In the genomic region with DNA sequence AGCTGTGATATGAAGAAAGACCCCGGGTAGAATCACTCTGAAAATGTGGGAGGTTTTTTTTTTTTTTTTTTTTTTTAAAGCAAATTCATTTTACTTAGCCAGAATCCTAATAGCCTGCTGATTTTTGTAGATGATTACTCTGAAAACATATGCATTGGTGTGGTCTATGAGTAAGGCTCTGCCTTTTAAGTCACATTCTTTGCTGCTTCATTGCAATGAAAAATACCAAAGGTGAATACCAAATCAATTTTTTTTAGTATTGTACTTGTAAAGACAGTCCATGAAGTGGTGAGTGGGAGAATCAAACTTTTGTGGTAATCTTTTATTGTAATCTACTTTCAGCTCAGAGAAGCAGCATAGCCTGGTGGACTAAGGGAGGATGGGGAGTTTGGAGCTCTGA, we compare ENCODE assay signal across 18 cellular contexts.
DNase-seq lines count a peak whose midpoint lies in the region; ATAC-seq and TF ChIP-seq lines count a peak whose summit lies in the region.
"Had no signal": no experiment of that assay in that cellular context is flagged by ENCODE, and none has a peak within 500 bp of the region (broad histone marks: within the 10 kb centered on the region; RNA-seq: fewer than 3 reads in every experiment).

No MANE protein-coding gene starts in this region.

- no peak overlapping the region for H2AFZ ChIP-seq in IMR-90 (replicated peaks; ENCODE audit: low read length, poor library complexity)
- H2AFZ ChIP-seq in osteoblast (ENCODE audit: low read length): no peak overlapping the region

- no peak overlapping the region for H2BK20ac ChIP-seq in IMR-90 (ENCODE audit: low read depth, low read length)

- no peaks in the 10 kb centered on the region for H3K9me3 Mint-ChIP-seq in CD8-positive, alpha-beta memory T cell
- H3K9me3 Mint-ChIP-seq: CD14-positive monocyte, IgD-negative memory B cell had no signal

- H3K36me3 ChIP-seq in IMR-90 (ENCODE audit: control insufficient read depth, insufficient read depth, low read length) (no peaks in the 10 kb centered on the region), osteoblast (ENCODE audit: insufficient read depth, low read length) (no peaks in the 10 kb centered on the region)
- H3K36me3 ChIP-seq in CD8-positive, alpha-beta memory T cell (ENCODE audit: insufficient read depth, low read length): no peaks in the 10 kb centered on the region
- H3K36me3 ChIP-seq: SJSA1 had no signal

- H4K5ac ChIP-seq in IMR-90 (ENCODE audit: low read depth, low read length): no peak overlapping the region

- H3K27ac Mint-ChIP-seq in CD8-positive, alpha-beta memory T cell: no peak overlapping the region
- H3K27ac Mint-ChIP-seq: CD14-positive monocyte, HFFc6, IgD-negative memory B cell had no signal

- in situ Hi-C loops in IMR-90 (cut with MboI; ENCODE audit: low sequenced_read_pairs): no loop called here

- intact Hi-C loops in IMR-90 (cut with micrococcal nuclease): loop anchor here (10.0 kb wide), 2 partner anchors 127 to 567 kb away; a partner anchor contains a TSS

- dilution Hi-C loops in IMR-90 (cut with HindIII; ENCODE audit: low sequenced_read_pairs, unreplicated experiment): no loop called here

- H3K4me1 ChIP-seq in IMR-90 (ENCODE audit: control insufficient read depth, insufficient read depth, low read length) (peaks cover 3% of the 10 kb centered on the region; the same call in 1 of the 2 replicates), osteoblast (ENCODE audit: insufficient read depth, low read length) (no peaks in the 10 kb centered on the region)
- no peaks in the 10 kb centered on the region for H3K4me1 ChIP-seq in CD8-positive, alpha-beta memory T cell (ENCODE audit: insufficient read depth, low read length)

- H3K4me3 ChIP-seq in IMR-90 (ENCODE audit: insufficient read depth, low read depth, low read length): no peak overlapping the region
- no peak overlapping the region for H3K4me3 ChIP-seq in osteoblast (ENCODE audit: insufficient read depth, low read length)
- no peak overlapping the region for H3K4me3 ChIP-seq in CD8-positive, alpha-beta memory T cell (ENCODE audit: low read length)
- H3K4me3 ChIP-seq: SJSA1 had no signal

- no peak for TF ChIP-seq POLR2A in IMR-90 (IDR thresholded peaks at IDR 0.05; ENCODE audit: low read depth, low read length)

- H2BK120ac ChIP-seq in IMR-90 (ENCODE audit: low read depth, low read length): no peak overlapping the region

- no peaks in the 10 kb centered on the region for H3K9me1 ChIP-seq in IMR-90 (ENCODE audit: insufficient read depth, low read length)

- H2BK5ac ChIP-seq in IMR-90 (ENCODE audit: low read depth, low read length, poor library complexity, severe bottlenecking): no peak overlapping the region

- no peak overlapping the region for H4K8ac ChIP-seq in IMR-90 (ENCODE audit: low read depth in 2 of 2, low read length in 2 of 2)

- H4K20me1 ChIP-seq in IMR-90 (ENCODE audit: insufficient read depth, low read length): no peaks in the 10 kb centered on the region
- no peaks in the 10 kb centered on the region for H4K20me1 ChIP-seq in osteoblast (ENCODE audit: insufficient read depth, low read length)

- no peaks in the 10 kb centered on the region for H3K27me3 ChIP-seq in IMR-90 (ENCODE audit: control insufficient read depth, insufficient read depth, low read length)
- no peaks in the 10 kb centered on the region for H3K27me3 ChIP-seq in osteoblast (ENCODE audit: insufficient read depth, low read length)
- no peaks in the 10 kb centered on the region for H3K27me3 ChIP-seq in CD8-positive, alpha-beta memory T cell (ENCODE audit: insufficient read depth, low read length, poor library complexity, severe bottlenecking)
- H3K27me3 ChIP-seq: SJSA1 had no signal

- H3K79me2 ChIP-seq in osteoblast (ENCODE audit: insufficient read depth, low read length): no peaks in the 10 kb centered on the region

- no peaks in the 10 kb centered on the region for H3K4me1 Mint-ChIP-seq in CD8-positive, alpha-beta memory T cell
- H3K4me1 Mint-ChIP-seq: CD14-positive monocyte had no signal

- no peak for TF ChIP-seq RAD21 in IMR-90 (IDR thresholded peaks at IDR 0.05; ENCODE audit: low read length)

- CTCF ChIA-PET in IMR-90 (lab: Yijun Ruan, JAX): interaction anchor here (0.6 kb wide), 1 partner anchor 408 kb away, joined by 3 read pairs; no protein-coding TSS in a partner anchor
- CTCF ChIA-PET in CD8-positive, alpha-beta memory T cell (lab: Charles Lee): no interaction called here

- POLR2A ChIA-PET in IMR-90 (lab: Charles Lee; ENCODE audit: unreplicated experiment): no interaction called here
- POLR2A ChIA-PET in CD8-positive, alpha-beta memory T cell (lab: Charles Lee): no interaction called here

- H3K9me3 ChIP-seq in IMR-90 (ENCODE audit: control insufficient read depth, insufficient read depth, low read length) (no peaks in the 10 kb centered on the region), osteoblast (ENCODE audit: low read depth, low read length) (no peaks in the 10 kb centered on the region)
- no peaks in the 10 kb centered on the region for H3K9me3 ChIP-seq in CD8-positive, alpha-beta memory T cell (ENCODE audit: low read length)
- H3K9me3 ChIP-seq: SJSA1 had no signal

- no TSS peak for BruUV-seq in IMR-90 (replicated peaks; lab: Mats Ljungman, UMichigan)

- H3K36me3 Mint-ChIP-seq in CD8-positive, alpha-beta memory T cell: no peaks in the 10 kb centered on the region
- H3K36me3 Mint-ChIP-seq: CD14-positive monocyte had no signal

- no peak overlapping the region for H3K14ac ChIP-seq in IMR-90 (replicated peaks; ENCODE audit: low read depth, low read length)

- H3K23ac ChIP-seq in IMR-90 (ENCODE audit: low read depth, low read length): no peak overlapping the region

- H3K79me1 ChIP-seq in IMR-90 (ENCODE audit: low read depth in 1 of 2, low read length in 2 of 2): no peaks in the 10 kb centered on the region

- no peak overlapping the region for H3K4me3 Mint-ChIP-seq in CD8-positive, alpha-beta memory T cell
- H3K4me3 Mint-ChIP-seq: CD14-positive monocyte, HFFc6, IgD-negative memory B cell had no signal

- H3K9ac ChIP-seq in IMR-90 (ENCODE audit: low read depth, low read length): no peak overlapping the region

- no peak for ATAC-seq in IMR-90 (ENCODE audit: low read depth)

- no peak overlapping the region for H2AK5ac ChIP-seq in IMR-90 (ENCODE audit: low read depth, low read length)

- peaks cover 4 to 11% of the 10 kb centered on the region in 2 donors for H3K27me3 Mint-ChIP-seq in CD8-positive, alpha-beta memory T cell

- no peak overlapping the region for H3K4ac ChIP-seq in IMR-90 (ENCODE audit: low read depth, low read length)

- H2BK15ac ChIP-seq in IMR-90 (ENCODE audit: low read depth, low read length): no peak overlapping the region

- H2AK9ac ChIP-seq in IMR-90 (replicated peaks; ENCODE audit: low read depth, low read length, poor library complexity): no peak overlapping the region

- no peak overlapping the region for H3K18ac ChIP-seq in IMR-90 (ENCODE audit: low read depth, low read length)

- TF ChIP-seq CTCF in IMR-90 (conservative IDR thresholded peaks at IDR 0.05; ENCODE audit: low read depth, low read length) (no peak), osteoblast (IDR thresholded peaks at IDR 0.05; ENCODE audit: extremely low read depth, low read depth, low read length) (no peak), GM10266 (IDR thresholded peaks at IDR 0.05; ENCODE audit: control insufficient read depth, insufficient read depth, low read depth, missing control alignments) (no peak)

- no peak overlapping the region for H3K27ac ChIP-seq in IMR-90 (ENCODE audit: insufficient read depth, low read length)
- H3K27ac ChIP-seq in osteoblast (ENCODE audit: low read depth, low read length): no peak overlapping the region
- no peak overlapping the region for H3K27ac ChIP-seq in CD8-positive, alpha-beta memory T cell (ENCODE audit: low read depth, low read length)
- H3K27ac ChIP-seq: SJSA1 had no signal

- H3K4me2 ChIP-seq in IMR-90 (ENCODE audit: low read depth, low read length) (no peak overlapping the region), osteoblast (ENCODE audit: insufficient read depth, low read length) (no peak overlapping the region)

- no CpG with 5 or more reads among the region's 1 CpG for WGBS in IMR-90 (ENCODE audit: extremely low coverage in 2 of 2, insufficient read length in 1 of 2), 2 experiments

- no peak overlapping the region for H3K56ac ChIP-seq in IMR-90 (ENCODE audit: extremely low read depth, insufficient read depth, low read length)

- H4K91ac ChIP-seq in IMR-90 (ENCODE audit: insufficient read depth, low read depth, low read length): no peak overlapping the region

- peak; percentile 33 for DNase-seq in ELR (ENCODE audit: low read depth)
- peak; percentile 51 for DNase-seq in IMR-90
- peak; percentile 30 for DNase-seq in astrocyte of the hippocampus (ENCODE audit: low read depth, low spot score)
- DNase-seq in kidney glomerular epithelial cell (lab: John Stamatoyannopoulos, UW): peak; percentile 17
- no peak for DNase-seq in AG08396 (ENCODE audit: low spot score)
- no peak for DNase-seq in osteoblast (ENCODE audit: insufficient read length, low spot score, missing footprints)
- DNase-seq in GM10266 (ENCODE audit: extremely low spot score): no peak
- no peak for DNase-seq in CD8-positive, alpha-beta memory T cell
- DNase-seq: AML-193; COR-L47; HFFc6; NCI-H187; NCI-H446; NK-92 treated with Interleukin-12 subunit alpha and Interleukin-12 subunit beta, amount 100 ng/mL, for 24 hours; RPMI8226 had no signal

TF ChIP-seq in IMR-90, 13 proteins besides CTCF, POLR2A, EP300 and RAD21 (continues in another document):
- TF ChIP-seq RFX5 (IDR thresholded peaks at IDR 0.05; ENCODE audit: low read depth, low read length) (no peak), MAFK (IDR thresholded peaks at IDR 0.05; ENCODE audit: low read depth, low read length) (no peak), RCOR1 (IDR thresholded peaks at IDR 0.05; ENCODE audit: insufficient replicate concordance, low read length) (no peak), BHLHE40 (IDR thresholded peaks at IDR 0.05; ENCODE audit: low read depth, low read length) (no peak), SMC3 (IDR thresholded peaks at IDR 0.05; ENCODE audit: low read depth, low read length) (no peak), MAZ (IDR thresholded peaks at IDR 0.05; ENCODE audit: borderline replicate concordance, low read depth, low read length) (no peak), CHD1 (IDR thresholded peaks at IDR 0.05; ENCODE audit: low read depth, low read length) (no peak), MXI1 (IDR thresholded peaks at IDR 0.05; ENCODE audit: borderline replicate concordance, low read depth, low read length) (no peak), CEBPB (IDR thresholded peaks at IDR 0.05; ENCODE audit: low read depth, low read length) (no peak), NFE2L2 (IDR thresholded peaks at IDR 0.05; ENCODE audit: low read depth, low read length) (no peak)
- TF ChIP-seq, protein P1, sequence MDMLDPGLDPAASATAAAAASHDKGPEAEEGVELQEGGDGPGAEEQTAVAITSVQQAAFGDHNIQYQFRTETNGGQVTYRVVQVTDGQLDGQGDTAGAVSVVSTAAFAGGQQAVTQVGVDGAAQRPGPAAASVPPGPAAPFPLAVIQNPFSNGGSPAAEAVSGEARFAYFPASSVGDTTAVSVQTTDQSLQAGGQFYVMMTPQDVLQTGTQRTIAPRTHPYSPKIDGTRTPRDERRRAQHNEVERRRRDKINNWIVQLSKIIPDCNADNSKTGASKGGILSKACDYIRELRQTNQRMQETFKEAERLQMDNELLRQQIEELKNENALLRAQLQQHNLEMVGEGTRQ (IDR thresholded peaks at IDR 0.05; ENCODE audit: low read depth, low read length): no peak

Comparison
In these comparisons a context has a peak if more than half of its experiments do, and no peak if none do; other contexts are left out.
1. DNase-seq: peak in ELR (single experiment), IMR-90 (single experiment), astrocyte of the hippocampus (single experiment) and kidney glomerular epithelial cell (single experiment); none in AG08396 (single experiment), osteoblast (single experiment), GM10266 (single experiment) and CD8-positive, alpha-beta memory T cell (0 of 5).